In genomic region chr16:80540516-80541305, GRCh38 we compare ENCODE assay signal across 1 cellular context.
TF ChIP-seq lines count a peak whose summit lies in the region.

TSS of gene DYNLRB2 (plus strand) at chr16:80540993. CDS start at chr16:80541077, 84 bp downstream.

TF ChIP-seq in HepG2, 621 proteins besides CTCF, POLR2A, EP300 and RAD21 (continued from another document and continues in another):
- TF ChIP-seq ZNF142 (CRISPR knock-in tag; IDR thresholded peaks at IDR 0.05) (0 out of 2 replicates have a peak, but pooled peaks have one; percentile 69), MAFG (CRISPR knock-in tag; IDR thresholded peaks at IDR 0.05) (0 out of 2 replicates have a peak, but pooled peaks have one; percentile 30), NFYC (CRISPR knock-in tag; IDR thresholded peaks at IDR 0.05) (peak; percentile 77), MLX (CRISPR knock-in tag; IDR thresholded peaks at IDR 0.05) (no peak), ZNF615 (CRISPR knock-in tag; IDR thresholded peaks at IDR 0.05; ENCODE audit: borderline replicate concordance) (no peak), HMG20A (CRISPR knock-in tag; IDR thresholded peaks at IDR 0.05; ENCODE audit: borderline replicate concordance) (no peak), SRSF1 (optimal IDR thresholded peaks at IDR 0.05; ENCODE audit: low read depth, low read length) (peak; percentile 99), ZNF503 (CRISPR knock-in tag; IDR thresholded peaks at IDR 0.05) (peak; percentile 56), MAFK (conservative IDR thresholded peaks at IDR 0.05 in 1 of 2, IDR thresholded peaks at IDR 0.05 in 1 of 2; ENCODE audit: low read length in 2 of 2) (peak; percentile 65 to 71; a peak in 3 of 4 replicates), CERS6 (CRISPR knock-in tag; IDR thresholded peaks at IDR 0.05) (no peak), DMAP1 (CRISPR knock-in tag; IDR thresholded peaks at IDR 0.05) (peak; percentile 37; the same call in 1 of the 2 replicates), SIX1 (CRISPR knock-in tag; IDR thresholded peaks at IDR 0.05; ENCODE audit: borderline replicate concordance) (no peak), ARNTL (CRISPR knock-in tag; IDR thresholded peaks at IDR 0.05) (no peak), ZMYM3 (CRISPR knock-in tag; IDR thresholded peaks at IDR 0.05) (peak; percentile 76; the same call in 1 of the 2 replicates), FOXK2 (IDR thresholded peaks at IDR 0.05) (peak; percentile 92), MTERF4 (CRISPR knock-in tag; IDR thresholded peaks at IDR 0.05) (peak; percentile 93; the same call in 1 of the 2 replicates), SNAPC4 (CRISPR knock-in tag; IDR thresholded peaks at IDR 0.05) (peak; percentile 85; the same call in 1 of the 2 replicates), NFE2 (CRISPR knock-in tag; IDR thresholded peaks at IDR 0.05) (no peak), CREM (IDR thresholded peaks at IDR 0.05) (peak; percentile 50; the same call in 1 of the 2 replicates), CREM (CRISPR knock-in tag; IDR thresholded peaks at IDR 0.05) (no peak), ZNF563 (CRISPR knock-in tag; IDR thresholded peaks at IDR 0.05) (peak; percentile 95), ZSCAN31 (CRISPR knock-in tag; IDR thresholded peaks at IDR 0.05; ENCODE audit: low read depth) (no peak; the same call in 1 of the 2 replicates), ZNF616 (CRISPR knock-in tag; IDR thresholded peaks at IDR 0.05; ENCODE audit: low read depth) (no peak), PPARG (CRISPR knock-in tag; conservative IDR thresholded peaks at IDR 0.05) (no peak), USF2 (IDR thresholded peaks at IDR 0.05; ENCODE audit: low read depth, low read length) (no peak), USF2 (CRISPR knock-in tag; IDR thresholded peaks at IDR 0.05; ENCODE audit: borderline replicate concordance) (0 out of 2 replicates have a peak, but pooled peaks have one; percentile 10), GATAD2A (CRISPR knock-in tag; IDR thresholded peaks at IDR 0.05) (peak; percentile 39; the same call in 1 of the 2 replicates), POLR2AphosphoS5 (IDR thresholded peaks at IDR 0.05; ENCODE audit: low read depth, low read length) (0 out of 2 replicates have a peak, but pooled peaks have one; percentile 34), GZF1 (CRISPR knock-in tag; IDR thresholded peaks at IDR 0.05) (0 out of 2 replicates have a peak, but pooled peaks have one; percentile 64), GLI4 (CRISPR knock-in tag; IDR thresholded peaks at IDR 0.05; ENCODE audit: borderline replicate concordance) (no peak), ZNF264 (CRISPR knock-in tag; IDR thresholded peaks at IDR 0.05) (peak; percentile 79), ZZZ3 (CRISPR knock-in tag; IDR thresholded peaks at IDR 0.05; ENCODE audit: borderline replicate concordance) (peak; percentile 91; the same call in 1 of the 2 replicates), ZNF335 (CRISPR knock-in tag; IDR thresholded peaks at IDR 0.05) (0 out of 2 replicates have a peak, but pooled peaks have one; percentile 69), PHF21A (CRISPR knock-in tag; IDR thresholded peaks at IDR 0.05) (peak; percentile 77), RBFOX2 (IDR thresholded peaks at IDR 0.05; ENCODE audit: low read depth, low read length) (peak; percentile 44; the same call in 1 of the 2 replicates), TFDP2 (CRISPR knock-in tag; IDR thresholded peaks at IDR 0.05) (peak; percentile 88), MLXIP (CRISPR knock-in tag; IDR thresholded peaks at IDR 0.05; ENCODE audit: borderline replicate concordance) (no peak)
